Comparison of ENCODE assay signal across 22 cellular contexts in genomic region chr17:61554209-61554608, GRCh38. TPM values are rescaled to one million over a fixed set of nuclear protein-coding genes. Genes with fewer than 3 reads are reported as not detected.
DNase-seq lines count a peak whose midpoint lies in the region; ATAC-seq, FAIRE-seq and TF ChIP-seq lines count a peak whose summit lies in the region.
"Had no signal": no experiment of that assay in that cellular context is flagged by ENCODE, and none has a peak within 500 bp of the region (broad histone marks: within the 10 kb centered on the region; RNA-seq: fewer than 3 reads in every experiment).

No MANE protein-coding gene starts in this region.

- SMC1A ChIA-PET in GM12878 (lab: Charles Lee; ENCODE audit: uncharacterized antibody, unreplicated experiment), result no interaction called here

- H3K9ac ChIP-seq in IMR-90 (ENCODE audit: low read depth, low read length) (no peak overlapping the region), GM12878 (ENCODE audit: control insufficient read depth, insufficient read depth, low read length) (no peak overlapping the region)
- H3K9ac ChIP-seq: BLaER1 had no signal

- H3K23ac ChIP-seq in IMR-90 (ENCODE audit: low read depth, low read length), result peak overlapping the region; percentile 72

- no peak overlapping the region for H3K4me2 ChIP-seq in IMR-90 (ENCODE audit: low read depth, low read length)
- H3K4me2 ChIP-seq in GM12878 (ENCODE audit: control insufficient read depth, insufficient read depth), result no peak overlapping the region
- H3K4me2 ChIP-seq: A549, GM23338 had no signal

- DNase-seq in NCI-H82 (lab: John Stamatoyannopoulos, UW), result peak; percentile 46
- DNase-seq in NCI-H82 treated with DMSO at 0.1 percent for 48 hours (lab: John Stamatoyannopoulos, UW; ENCODE audit: unreplicated experiment), result no peak
- DNase-seq in IMR-90, result no peak
- no peak for DNase-seq in GM12878 (ENCODE audit: low read depth, low spot score)
- DNase-seq in urothelium cell line (ENCODE audit: low spot score), result no peak
- no peak for DNase-seq in ovary
- no peak for DNase-seq in amygdala (lab: John Stamatoyannopoulos, UW)
- no peak for DNase-seq in SHP77 treated with DMSO at 0.1 percent for 48 hours (lab: John Stamatoyannopoulos, UW)
- DNase-seq: Calu3; CD8-positive, alpha-beta T cell; DMS 273 treated with DMSO at 0.1 percent for 48 hours; KBM-7 had no signal

- H4K91ac ChIP-seq in IMR-90 (ENCODE audit: insufficient read depth, low read depth, low read length), result no peak overlapping the region

- ATAC-seq in IMR-90 (ENCODE audit: low read depth) (no peak), GM12878 (no peak)
- ATAC-seq: A549; CD8-positive, alpha-beta T cell; GM23338 had no signal

- H2AK9ac ChIP-seq in IMR-90 (replicated peaks; ENCODE audit: low read depth, low read length, poor library complexity), result no peak overlapping the region

- no CpG with 5 or more reads among the region's 3 CpGs for WGBS in IMR-90 (ENCODE audit: extremely low coverage in 2 of 2, insufficient read length in 1 of 2), 2 experiments
- 65% methylated on average over 3 of the region's 3 CpGs for WGBS in GM12878 (ENCODE audit: insufficient coverage, insufficient replicate concordance, low lambda C conversion rate, missing lambda C conversion rate)
- 58 to 68% (median 66%) methylated on average over 3 of the region's 3 CpGs for WGBS in ovary, 3 donors

- H2AK5ac ChIP-seq in IMR-90 (ENCODE audit: low read depth, low read length), result no peak overlapping the region

- H2BK20ac ChIP-seq in IMR-90 (ENCODE audit: low read depth, low read length), result no peak overlapping the region

- TF ChIP-seq EP300 in GM12878 (IDR thresholded peaks at IDR 0.05; ENCODE audit: borderline replicate concordance in 1 of 2, control insufficient read depth in 1 of 2, low read depth in 2 of 2, low read length in 2 of 2), result no peak
- no peak for TF ChIP-seq EP300 in ovary (IDR thresholded peaks at IDR 0.05)

- H3K27ac ChIP-seq in IMR-90 (ENCODE audit: insufficient read depth, low read length) (no peak overlapping the region), GM12878 (ENCODE audit: control insufficient read depth, insufficient read depth) (no peak overlapping the region), ovary (no peak overlapping the region)
- H3K27ac ChIP-seq: 22Rv1, BLaER1 had no signal

- no peak overlapping the region for H4K5ac ChIP-seq in IMR-90 (ENCODE audit: low read depth, low read length)

- H4K8ac ChIP-seq in IMR-90 (ENCODE audit: low read depth in 2 of 2, low read length in 2 of 2), result no peak overlapping the region

- H2AFZ ChIP-seq in IMR-90 (replicated peaks; ENCODE audit: low read length, poor library complexity) (no peak overlapping the region), GM12878 (ENCODE audit: control insufficient read depth, low read depth, low read length) (no peak overlapping the region)

- POLR2A ChIA-PET in IMR-90 (lab: Charles Lee; ENCODE audit: unreplicated experiment) (no interaction called here), GM12878 (lab: Charles Lee) (no interaction called here)

- FAIRE-seq in GM12878 (lab: Jason Lieb, UNC) (no peak), urothelium cell line (lab: Jason Lieb, UNC) (peak; percentile 95)
- FAIRE-seq: A549, G401.6, GM12892, GM18507, H54 had no signal

- TF ChIP-seq RAD21 in IMR-90 (IDR thresholded peaks at IDR 0.05; ENCODE audit: low read length), result no peak
- TF ChIP-seq RAD21 in GM12878 (IDR thresholded peaks at IDR 0.05; ENCODE audit: insufficient read depth, low read depth, low read length), result no peak

- no peaks in the 10 kb centered on the region for H3K9me3 ChIP-seq in IMR-90 (ENCODE audit: control insufficient read depth, insufficient read depth, low read length)
- no peaks in the 10 kb centered on the region for H3K9me3 ChIP-seq in GM12878 (replicated peaks; ENCODE audit: control insufficient read depth, insufficient read depth, low read length)
- H3K9me3 ChIP-seq in ovary, result no peaks in the 10 kb centered on the region
- H3K9me3 ChIP-seq: A549, BLaER1 had no signal

- intact Hi-C loops in IMR-90 (cut with micrococcal nuclease) (loop anchor here (5.0 to 10.0 kb wide), 2 partner anchors 582 to 829 kb away; no protein-coding TSS in a partner anchor), GM12878 (cut with micrococcal nuclease; ENCODE audit: unreplicated experiment) (no loop called here), ovary (cut with DNase I) (loop anchor here in 1 of 4 donors (10.0 kb wide), 1 partner anchor 139 kb away; no protein-coding TSS in a partner anchor)

- no peaks in the 10 kb centered on the region; the same call in 1 of the 2 replicates for H3K4me1 ChIP-seq in IMR-90 (ENCODE audit: control insufficient read depth, insufficient read depth, low read length)
- H3K4me1 ChIP-seq in GM12878 (ENCODE audit: control insufficient read depth, insufficient read depth, low read length), result no peaks in the 10 kb centered on the region
- H3K4me1 ChIP-seq in ovary (ENCODE audit: insufficient read depth), result no peaks in the 10 kb centered on the region

- H3K18ac ChIP-seq in IMR-90 (ENCODE audit: low read depth, low read length), result no peak overlapping the region

- in situ Hi-C loops in IMR-90 (cut with MboI; ENCODE audit: low sequenced_read_pairs), result loop anchor here (5.0 to 10.0 kb wide), 2 partner anchors 132 to 589 kb away; no protein-coding TSS in a partner anchor
- in situ Hi-C loops in GM12878 (cut with MboI), result loop anchor here (5.0 kb wide), 1 partner anchor 132 kb away; no protein-coding TSS in a partner anchor

- H3K27me3 ChIP-seq in IMR-90 (ENCODE audit: control insufficient read depth, insufficient read depth, low read length), result peaks cover 5% of the 10 kb centered on the region
- no peaks in the 10 kb centered on the region; a peak in 1 of 4 replicates for H3K27me3 ChIP-seq in GM12878 (replicated peaks in 1 of 2; ENCODE audit: control insufficient read depth in 2 of 2, insufficient read depth in 2 of 2, low read length in 1 of 2)
- H3K27me3 ChIP-seq in ovary, result no peaks in the 10 kb centered on the region
- H3K27me3 ChIP-seq: BLaER1 had no signal

- H3K56ac ChIP-seq in IMR-90 (ENCODE audit: extremely low read depth, insufficient read depth, low read length), result no peak overlapping the region

- H3K36me3 ChIP-seq in IMR-90 (ENCODE audit: control insufficient read depth, insufficient read depth, low read length) (no peaks in the 10 kb centered on the region), GM12878 (ENCODE audit: control insufficient read depth in 2 of 2, insufficient read depth in 2 of 2, low read length in 1 of 2) (no peaks in the 10 kb centered on the region), ovary (no peaks in the 10 kb centered on the region)
- H3K36me3 ChIP-seq: BLaER1 had no signal

- H3K4me3 ChIP-seq in IMR-90 (ENCODE audit: insufficient read depth, low read depth, low read length), result no peak overlapping the region
- H3K4me3 ChIP-seq in GM12878, result no peak overlapping the region
- no peak overlapping the region for H3K4me3 ChIP-seq in ovary
- H3K4me3 ChIP-seq: A549, BLaER1, GM23338 had no signal

- no peaks in the 10 kb centered on the region for H3K9me1 ChIP-seq in IMR-90 (ENCODE audit: insufficient read depth, low read length)

- TF ChIP-seq POLR2A in IMR-90 (IDR thresholded peaks at IDR 0.05; ENCODE audit: low read depth, low read length) (no peak), GM12878 (IDR thresholded peaks at IDR 0.05; ENCODE audit: low read depth, low read length) (no peak), ovary (IDR thresholded peaks at IDR 0.05) (no peak)

- RAD21 ChIA-PET in GM12878 (lab: Charles Lee; ENCODE audit: unreplicated experiment), result no interaction called here

- no peak overlapping the region for H2BK5ac ChIP-seq in IMR-90 (ENCODE audit: low read depth, low read length, poor library complexity, severe bottlenecking)

- BruUV-seq in IMR-90 (replicated peaks; lab: Mats Ljungman, UMichigan) (no TSS peak), GM12878 (replicated peaks; lab: Mats Ljungman, UMichigan) (no TSS peak)

- H2BK120ac ChIP-seq in IMR-90 (ENCODE audit: low read depth, low read length), result no peak overlapping the region

- no peak for TF ChIP-seq CTCF in IMR-90 (conservative IDR thresholded peaks at IDR 0.05; ENCODE audit: low read depth, low read length)
- TF ChIP-seq CTCF in GM12878 (IDR thresholded peaks at IDR 0.05 in 2 of 3, conservative IDR thresholded peaks at IDR 0.05 in 1 of 3; ENCODE audit: control insufficient read depth in 2 of 3, extremely low read depth in 1 of 3, insufficient read depth in 1 of 3, low read depth in 3 of 3, low read length in 3 of 3), result no peak
- no peak for TF ChIP-seq CTCF in ovary (IDR thresholded peaks at IDR 0.05)

- no peak overlapping the region for H3K14ac ChIP-seq in IMR-90 (replicated peaks; ENCODE audit: low read depth, low read length)

- H4K20me1 ChIP-seq in IMR-90 (ENCODE audit: insufficient read depth, low read length) (no peaks in the 10 kb centered on the region), GM12878 (ENCODE audit: control insufficient read depth, insufficient read depth) (no peaks in the 10 kb centered on the region)
- H4K20me1 ChIP-seq: BLaER1 had no signal

- dilution Hi-C loops in IMR-90 (cut with HindIII; ENCODE audit: low sequenced_read_pairs, unreplicated experiment), result no loop called here

- CTCF ChIA-PET in IMR-90 (lab: Yijun Ruan, JAX) (interaction anchor here (1.3 kb wide), 1 partner anchor 142 kb away, joined by 4 read pairs; no protein-coding TSS in a partner anchor), GM12878 (lab: Yijun Ruan, JAX) (interaction anchor here (0.7 to 0.8 kb wide), 3 partner anchors 16 to 22 kb away, joined by 3 read pairs; no protein-coding TSS in a partner anchor)

- no peak overlapping the region for H3K4ac ChIP-seq in IMR-90 (ENCODE audit: low read depth, low read length)

- H3K79me1 ChIP-seq in IMR-90 (ENCODE audit: low read depth in 1 of 2, low read length in 2 of 2), result no peaks in the 10 kb centered on the region

- H3K79me2 ChIP-seq in GM12878 (ENCODE audit: control insufficient read depth, insufficient read depth, low read length), result no peaks in the 10 kb centered on the region

- no peak overlapping the region for H2BK15ac ChIP-seq in IMR-90 (ENCODE audit: low read depth, low read length)

RNA-seq across cellular contexts. Expression of gene NACA2, which starts 36.8 kb away (rescaled TPM):
- total RNA-seq in IMR-90 (2012; rRNA removed) (not detected in 2 replicates), GM12878 (2014; rRNA removed) (not detected in 2 replicates), GM12878 (2014; rRNA removed; fragmentation: Illumina TruSeq; extraction: Trizol) (not detected in 2 replicates), GM12878 (2021) (not detected in 2 replicates), ovary (not detected)
- polyA plus RNA-seq in IMR-90 (2012; rRNA removed) (not detected in 2 replicates), GM12878 (2011; rRNA removed) (0.68 and 0.94 TPM in 2 replicates), GM12878 (2014; fragmentation: Illumina TruSeq; extraction: Trizol) (0.16 TPM in 1 of 2 replicates, not detected in the other), GM12878 (2014; fragmentation: Nextera tagmentation; extraction: Ambion mirVana) (under 1 TPM; 0.27 to 0.29 TPM), GM12878 (2014; rRNA removed) (not detected in 2 replicates), GM12878 (2016; fragmentation: Nextera tagmentation; extraction: Ambion mirVana) (under 1 TPM; 0.43 to 0.51 TPM), ovary (not detected)
- polyA plus RNA-seq in IMR-90 (2012; cell fraction: cytosol; rRNA removed), result not detected in 2 replicates
- polyA plus RNA-seq in IMR-90 (2012; cell fraction: nucleus; rRNA removed; ENCODE audit: low replicate concordance), result not detected in 2 replicates
- total RNA-seq in GM12878 (2013; cell fraction: nucleolus; rRNA removed), result not detected in 2 replicates
- polyA plus RNA-seq in GM12878 (2011; ENCODE audit: low read depth), result not detected
- not detected in 2 replicates for polyA plus RNA-seq in GM12878 (2011; cell fraction: cytosol; rRNA removed)
- polyA plus RNA-seq in GM12878 (2011; cell fraction: nucleus; rRNA removed), result not detected in 2 replicates
- polyA plus RNA-seq in GM12878 (2012), result 0.32 and 1.1 TPM in 2 replicates
- polyA minus RNA-seq in GM12878 (2011; rRNA and poly(A)+ RNA removed), result not detected in 2 replicates
- polyA minus RNA-seq in GM12878 (2011; cell fraction: cytosol; rRNA and poly(A)+ RNA removed), result not detected in 2 replicates
- polyA minus RNA-seq in GM12878 (2011; cell fraction: nucleus; rRNA and poly(A)+ RNA removed), result not detected in 2 replicates
- total RNA-seq: Calu3, GM23338, HT-29 had no signal
- polyA plus RNA-seq: IgD-negative memory B cell had no signal
